Comparison of ENCODE assay signal across 10 cellular contexts in the genomic region with DNA sequence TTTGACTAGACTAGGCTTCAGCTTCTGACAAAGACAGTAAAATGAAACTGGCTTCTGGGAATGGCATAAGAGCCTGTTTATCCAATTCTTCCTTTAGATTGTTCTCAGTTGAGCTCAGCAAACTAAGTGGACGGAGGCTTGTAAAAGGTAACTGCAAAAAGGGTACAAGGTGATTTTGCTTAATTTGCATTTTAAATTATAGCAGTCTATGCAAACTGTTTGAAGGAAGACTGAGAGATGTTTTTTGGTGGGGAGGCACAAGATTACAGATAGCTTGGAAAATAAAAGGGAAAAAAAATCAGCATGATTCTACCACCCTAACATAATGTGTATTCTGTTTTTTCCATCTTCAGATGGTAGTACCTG. TPM values are rescaled to one million over a fixed set of nuclear protein-coding genes. Genes with fewer than 3 reads are reported as not detected.
DNase-seq lines count a peak whose midpoint lies in the region; ATAC-seq and TF ChIP-seq lines count a peak whose summit lies in the region.
"Had no signal": no experiment of that assay in that cellular context is flagged by ENCODE, and none has a peak within 500 bp of the region (broad histone marks: within the 10 kb centered on the region; RNA-seq: fewer than 3 reads in every experiment).

No MANE protein-coding gene starts in this region.

- intact Hi-C loops in CD8-positive, alpha-beta T cell (cut with DNase I, micrococcal nuclease) = loop anchor here in 1 of 2 experiments (10.0 kb wide), 2 partner anchors 988 to 1288 kb away; a partner anchor contains a TSS
- intact Hi-C loops in psoas muscle (cut with DNase I) = no loop called here

- H3K36me3 ChIP-seq in CD8-positive, alpha-beta T cell (ENCODE audit: insufficient read depth, low read length) = no peaks in the 10 kb centered on the region
- no peaks in the 10 kb centered on the region for H3K36me3 ChIP-seq in Peyer's patch
- H3K36me3 ChIP-seq in endocrine pancreas (ENCODE audit: control insufficient read depth, insufficient read depth, low read length) = no peaks in the 10 kb centered on the region
- H3K36me3 ChIP-seq in psoas muscle (ENCODE audit: insufficient read depth in 1 of 2, low read depth in 1 of 2) = peaks cover 0 to 2% of the 10 kb centered on the region in 2 donors
- no peaks in the 10 kb centered on the region for H3K36me3 ChIP-seq in endodermal cell (ENCODE audit: control insufficient read depth, insufficient read depth, low read length)

- no peak for TF ChIP-seq POLR2A in Peyer's patch (IDR thresholded peaks at IDR 0.05)

- POLR2A ChIA-PET in CD8-positive, alpha-beta T cell (lab: Charles Lee) = interaction anchor here (0.6 kb wide), 1 partner anchor 110 kb away, joined by 5 read pairs; no protein-coding TSS in a partner anchor

- H3K36me3 Mint-ChIP-seq in CD8-positive, alpha-beta T cell = peaks cover 5% of the 10 kb centered on the region
- peaks cover 2% of the 10 kb centered on the region for H3K36me3 Mint-ChIP-seq in endodermal cell (ENCODE audit: low read depth)

- no peaks in the 10 kb centered on the region for H3K27me3 ChIP-seq in CD8-positive, alpha-beta T cell (ENCODE audit: insufficient read depth, low read length)
- H3K27me3 ChIP-seq in Peyer's patch = no peaks in the 10 kb centered on the region
- no peaks in the 10 kb centered on the region for H3K27me3 ChIP-seq in endocrine pancreas (ENCODE audit: control insufficient read depth, insufficient read depth, low read length)
- H3K27me3 ChIP-seq in psoas muscle (ENCODE audit: insufficient read depth in 3 of 3, low read length in 2 of 3) = no peaks in the 10 kb centered on the region
- H3K27me3 ChIP-seq in endodermal cell (ENCODE audit: control insufficient read depth, insufficient read depth, low read length, poor library complexity, severe bottlenecking) = no peaks in the 10 kb centered on the region

- peaks cover 87% of the 10 kb centered on the region for H3K4me1 ChIP-seq in CD8-positive, alpha-beta T cell (ENCODE audit: insufficient read depth, low read length)
- peaks cover 3 to 79% (median 36%) of the 10 kb centered on the region in 4 donors for H3K4me1 ChIP-seq in Peyer's patch
- peaks cover 40% of the 10 kb centered on the region for H3K4me1 ChIP-seq in endocrine pancreas (ENCODE audit: control insufficient read depth, insufficient read depth, low read length)
- H3K4me1 ChIP-seq in psoas muscle = peaks cover 79% of the 10 kb centered on the region
- H3K4me1 ChIP-seq in endodermal cell (ENCODE audit: control insufficient read depth, insufficient read depth, low read length) = peaks cover 16% of the 10 kb centered on the region

- H3K9ac ChIP-seq in endocrine pancreas (ENCODE audit: control insufficient read depth, insufficient read depth, low read length) (peak overlapping the region; percentile 30), endodermal cell (ENCODE audit: extremely low read depth, low read length, poor library complexity, severe bottlenecking) (no peak overlapping the region)

- H3K27ac Mint-ChIP-seq in CD8-positive, alpha-beta T cell = peak overlapping the region; percentile 100
- no peak overlapping the region for H3K27ac Mint-ChIP-seq in endodermal cell

- ATAC-seq in CD8-positive, alpha-beta T cell = no peak
- ATAC-seq in psoas muscle (no peak), HG03521 (IDR thresholded peaks at IDR 0.05; ENCODE audit: unreplicated experiment) (no peak), GM19035 (IDR thresholded peaks at IDR 0.05; ENCODE audit: unreplicated experiment) (no peak)

- H3K27me3 Mint-ChIP-seq in CD8-positive, alpha-beta T cell (ENCODE audit: low read depth) = no peaks in the 10 kb centered on the region
- H3K27me3 Mint-ChIP-seq in endodermal cell (ENCODE audit: insufficient read depth) = no peaks in the 10 kb centered on the region

- 43 to 75% (median 65%) methylated on average over 1 of the region's 1 CpG for WGBS in psoas muscle, 3 donors
- WGBS in endodermal cell (ENCODE audit: insufficient coverage in 1 of 2, insufficient read length in 1 of 2), 2 experiments = 87 to 100% methylated on average over 1 of the region's 1 CpG

- peaks cover 89% of the 10 kb centered on the region for H3K4me1 Mint-ChIP-seq in CD8-positive, alpha-beta T cell (ENCODE audit: low read depth)
- peaks cover 34% of the 10 kb centered on the region for H3K4me1 Mint-ChIP-seq in endodermal cell

- H3K4me3 Mint-ChIP-seq in CD8-positive, alpha-beta T cell = peak overlapping the region; percentile 89
- H3K4me3 Mint-ChIP-seq in endodermal cell = no peak overlapping the region

- CTCF ChIA-PET in CD8-positive, alpha-beta T cell (lab: Charles Lee) = interaction anchor here (3.9 kb wide), 1 partner anchor 111 kb away, joined by 13 read pairs; no protein-coding TSS in a partner anchor

- no peaks in the 10 kb centered on the region for H3K9me3 ChIP-seq in CD8-positive, alpha-beta T cell (ENCODE audit: low read length)
- no peaks in the 10 kb centered on the region for H3K9me3 ChIP-seq in Peyer's patch
- H3K9me3 ChIP-seq in endocrine pancreas (ENCODE audit: control insufficient read depth, low read length) = no peaks in the 10 kb centered on the region
- no peaks in the 10 kb centered on the region for H3K9me3 ChIP-seq in psoas muscle
- no peaks in the 10 kb centered on the region for H3K9me3 ChIP-seq in endodermal cell (ENCODE audit: control insufficient read depth, low read length)

- no peak for TF ChIP-seq CTCF in CD8-positive, alpha-beta T cell (IDR thresholded peaks at IDR 0.05)
- TF ChIP-seq CTCF in Peyer's patch (IDR thresholded peaks at IDR 0.05) (no peak), psoas muscle (IDR thresholded peaks at IDR 0.05) (no peak), endodermal cell (conservative IDR thresholded peaks at IDR 0.05) (no peak)

- H3K4me3 ChIP-seq in CD8-positive, alpha-beta T cell (ENCODE audit: low read depth, low read length) = peak overlapping the region; percentile 28
- peak overlapping the region in 1 of 4 donors; percentile 26 for H3K4me3 ChIP-seq in Peyer's patch
- peak overlapping the region; percentile 85 for H3K4me3 ChIP-seq in endocrine pancreas (ENCODE audit: control insufficient read depth, insufficient read depth, low read length)
- H3K4me3 ChIP-seq in psoas muscle = peak overlapping the region; percentile 41
- no peak overlapping the region for H3K4me3 ChIP-seq in endodermal cell (ENCODE audit: low read length)

- DNase-seq in CD8-positive, alpha-beta T cell = no peak
- DNase-seq in Peyer's patch (no peak), psoas muscle (no peak), NCI-H1436 (lab: John Stamatoyannopoulos, UW) (no peak), endodermal cell (no peak)

- peak overlapping the region; percentile 42 for H3K27ac ChIP-seq in CD8-positive, alpha-beta T cell (ENCODE audit: low read depth, low read length)
- H3K27ac ChIP-seq in Peyer's patch (peak overlapping the region; percentile 98 to 100 (median 99)), psoas muscle (peak overlapping the region; percentile 97), endodermal cell (ENCODE audit: low read depth, low read length) (no peak overlapping the region)

- H3K9me3 Mint-ChIP-seq in CD8-positive, alpha-beta T cell = no peaks in the 10 kb centered on the region
- H3K9me3 Mint-ChIP-seq in endodermal cell = no peaks in the 10 kb centered on the region

RNA-seq across cellular contexts. Expression of a gene that starts 5.0 kb away (rescaled TPM):
- total RNA-seq in CD8-positive, alpha-beta T cell = 10 to 100 TPM; 86.4 to 92.2 TPM
- total RNA-seq in Peyer's patch (100 to 1,000 TPM in 3 of 4 donors, 10 to 100 TPM in 1; 33.8 to 125 (median 113) TPM), psoas muscle (10 to 100 TPM; 14.9 to 23.4 (median 22.4) TPM), endodermal cell (1 to 10 TPM; 5.7 to 5.9 TPM)
- polyA plus RNA-seq in psoas muscle = 10 to 100 TPM in 2 of 3 donors, 1 to 10 TPM in 1; 6.9 to 13.3 (median 11.7) TPM
- 10.2 TPM for polyA plus RNA-seq in endodermal cell (2013, experiment 1 of 2)
- polyA plus RNA-seq in endodermal cell (2013, experiment 2 of 2) = 8.1 TPM

RNA-seq across cellular contexts. Expression of a gene that starts 41.7 kb away (rescaled TPM):
- total RNA-seq in CD8-positive, alpha-beta T cell = not detected
- not detected for total RNA-seq in Peyer's patch
- not detected for total RNA-seq in psoas muscle
- not detected for polyA plus RNA-seq in psoas muscle
- 1 to 10 TPM; 4.0 to 5.8 TPM for total RNA-seq in endodermal cell
- polyA plus RNA-seq in endodermal cell (2013, experiment 1 of 2) = 3.3 TPM
- 3.1 TPM for polyA plus RNA-seq in endodermal cell (2013, experiment 2 of 2)
- total RNA-seq: epithelial cell of proximal tubule, renal cortical epithelial cell had no signal

Comparison
In these comparisons a context has a peak if more than half of its experiments do, and no peak if none do; other contexts are left out.
1. RNA of a gene that starts 41.7 kb away (total RNA-seq): 4.0 to 5.8 TPM in endodermal cell; not detected in CD8-positive, alpha-beta T cell, not detected in Peyer's patch and not detected in psoas muscle; every median in the first group is over 4 times any median in the second.